Comparison of ENCODE assay signal across 10 cellular contexts in the genomic region with DNA sequence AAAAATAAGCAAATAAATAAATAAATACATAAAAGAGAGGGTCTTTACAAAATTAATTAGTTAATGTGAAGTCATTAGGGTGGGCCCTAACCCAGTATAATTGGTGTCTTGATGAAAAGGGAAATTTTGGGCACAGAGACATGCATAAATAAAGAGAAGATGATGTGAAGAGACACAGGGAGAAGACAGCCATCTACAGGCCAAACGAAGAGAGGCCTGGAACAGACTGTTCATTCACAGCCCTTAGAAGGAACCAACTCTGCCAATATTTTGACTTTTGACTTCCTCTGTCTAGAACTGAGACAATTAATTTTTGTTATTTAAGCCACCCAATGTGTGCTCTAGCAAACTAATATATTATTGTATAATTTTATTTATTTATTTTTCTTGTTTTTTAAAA. TPM values are rescaled to one million over a fixed set of nuclear protein-coding genes. Genes with fewer than 3 reads are reported as not detected.
A peak's percentile ranks its signal among the peaks of the same experiment; 100 is the strongest.
DNase-seq lines count a peak whose midpoint lies in the region; ATAC-seq, FAIRE-seq and TF ChIP-seq lines count a peak whose summit lies in the region.
"Had no signal": no experiment of that assay in that cellular context is flagged by ENCODE, and none has a peak within 500 bp of the region (broad histone marks: within the 10 kb centered on the region; RNA-seq: fewer than 3 reads in every experiment).

No MANE protein-coding gene starts in this region.

- TF ChIP-seq CTCF in GM10248 (IDR thresholded peaks at IDR 0.05; ENCODE audit: control extremely low read depth, extremely low read depth, low read depth, missing control alignments) = peak; percentile 33
- TF ChIP-seq CTCF in OCI-LY7 (conservative IDR thresholded peaks at IDR 0.05; ENCODE audit: low read length) = peak; percentile 66
- peak; percentile 42 for TF ChIP-seq CTCF in fibroblast of mammary gland (conservative IDR thresholded peaks at IDR 0.05; ENCODE audit: control insufficient read depth, insufficient read depth, low read depth, low read length)
- no peak for TF ChIP-seq CTCF in uterus (IDR thresholded peaks at IDR 0.05)
- peak in 1 of 2 donors; percentile 9 for TF ChIP-seq CTCF in suprapubic skin (IDR thresholded peaks at IDR 0.05)

- no peaks in the 10 kb centered on the region for H3K4me1 ChIP-seq in OCI-LY7 (ENCODE audit: insufficient read depth, low read length, poor library complexity, severe bottlenecking)
- no peaks in the 10 kb centered on the region for H3K4me1 ChIP-seq in aorta (ENCODE audit: control insufficient read depth in 1 of 2, insufficient read depth in 2 of 2, low read length in 2 of 2)
- no peaks in the 10 kb centered on the region for H3K4me1 ChIP-seq in uterus
- no peaks in the 10 kb centered on the region for H3K4me1 ChIP-seq in suprapubic skin

- intact Hi-C loops in OCI-LY7 (cut with micrococcal nuclease; ENCODE audit: unreplicated experiment) (no loop called here), aorta (cut with DNase I) (no loop called here), uterus (cut with DNase I; ENCODE audit: low total_unique reads) (no loop called here)

- FAIRE-seq in A204.1 (lab: Jason Lieb, UNC) = peak; percentile 30
- FAIRE-seq: GM12892 had no signal

- H3K79me2 ChIP-seq in OCI-LY7 (ENCODE audit: insufficient read depth, low read depth, low read length) = no peaks in the 10 kb centered on the region

- no peaks in the 10 kb centered on the region for H4K20me1 ChIP-seq in OCI-LY7 (ENCODE audit: insufficient read depth, low read length)

- CTCF ChIA-PET in GM10248 (lab: Yijun Ruan, JAX) = interaction anchor here (0.7 to 1.5 kb wide), 3 partner anchors 17 to 192 kb away, joined by 3 to 4 read pairs (median 3); no protein-coding TSS in a partner anchor
- CTCF ChIA-PET in OCI-LY7 (lab: Charles Lee; ENCODE audit: unreplicated experiment) = no interaction called here

- peak; percentile 24 for DNase-seq in GM10248 (ENCODE audit: extremely low spot score)
- peak; percentile 12 for DNase-seq in OCI-LY7 (ENCODE audit: low spot score)
- DNase-seq in fibroblast of mammary gland (ENCODE audit: low read depth) = peak; percentile 26
- DNase-seq in aorta = no peak
- DNase-seq in uterus = no peak
- DNase-seq in suprapubic skin (ENCODE audit: low spot score in 2 of 2) = no peak
- DNase-seq: nucleus accumbens had no signal

- H3K9me2 ChIP-seq in OCI-LY7 (ENCODE audit: insufficient read depth, low read length) = no peaks in the 10 kb centered on the region

- H3K36me3 ChIP-seq in OCI-LY7 (ENCODE audit: insufficient read depth, low read length) (no peaks in the 10 kb centered on the region), aorta (ENCODE audit: control insufficient read depth in 1 of 2, insufficient read depth in 2 of 2, low read length in 1 of 2) (no peaks in the 10 kb centered on the region), uterus (no peaks in the 10 kb centered on the region), suprapubic skin (no peaks in the 10 kb centered on the region)

- H3K4me3 ChIP-seq in OCI-LY7 (ENCODE audit: low read depth, low read length, poor library complexity, severe bottlenecking) (no peak overlapping the region), fibroblast of mammary gland (ENCODE audit: control insufficient read depth, low read depth, low read length) (no peak overlapping the region), aorta (ENCODE audit: low read length in 2 of 2) (no peak overlapping the region), uterus (no peak overlapping the region), suprapubic skin (no peak overlapping the region)

- H3K27me3 ChIP-seq in aorta (ENCODE audit: control insufficient read depth in 1 of 2, insufficient read depth in 2 of 2, low read length in 1 of 2) (peaks cover 0 to 2% of the 10 kb centered on the region in 2 donors), uterus (no peaks in the 10 kb centered on the region), suprapubic skin (peaks cover 9% of the 10 kb centered on the region)

- H3K4me2 ChIP-seq in OCI-LY7 (ENCODE audit: low read length) = no peak overlapping the region

- WGBS in aorta, 2 donors = 57 to 58% methylated on average over 1 of the region's 1 CpG
- 52% methylated on average over 1 of the region's 1 CpG for WGBS in suprapubic skin

- H2AFZ ChIP-seq in OCI-LY7 (ENCODE audit: low read length) = no peak overlapping the region

- TF ChIP-seq POLR2A in uterus (IDR thresholded peaks at IDR 0.05) = no peak
- no peak for TF ChIP-seq POLR2A in suprapubic skin (IDR thresholded peaks at IDR 0.05)

- H3K9me3 ChIP-seq in OCI-LY7 (ENCODE audit: low read length) (no peaks in the 10 kb centered on the region), aorta (ENCODE audit: control insufficient read depth, low read length) (no peaks in the 10 kb centered on the region), uterus (no peaks in the 10 kb centered on the region), suprapubic skin (no peaks in the 10 kb centered on the region)

- no peak for TF ChIP-seq EP300 in suprapubic skin (IDR thresholded peaks at IDR 0.05)

- BruUV-seq in OCI-LY7 (replicated peaks; lab: Mats Ljungman, UMichigan) = no TSS peak

- POLR2A ChIA-PET in GM10248 (lab: Yijun Ruan, JAX) (no interaction called here), OCI-LY7 (lab: Charles Lee) (no interaction called here)

- H3K27ac ChIP-seq in OCI-LY7 (ENCODE audit: low read depth, low read length, poor library complexity, severe bottlenecking) = no peak overlapping the region
- no peak overlapping the region for H3K27ac ChIP-seq in aorta (ENCODE audit: low read depth in 1 of 2, low read length in 2 of 2)
- H3K27ac ChIP-seq in uterus = no peak overlapping the region
- H3K27ac ChIP-seq in suprapubic skin = no peak overlapping the region

- ATAC-seq in GM21737 (IDR thresholded peaks at IDR 0.05; ENCODE audit: unreplicated experiment) (no peak), aorta (ENCODE audit: low FRiP score) (no peak)

RNA-seq across cellular contexts. Expression of gene SELENOK, which starts 29.6 kb away (rescaled TPM):
- 48.7 and 63.8 TPM in 2 replicates for total RNA-seq in OCI-LY7 (2014; rRNA removed; shearing (Covaris generic))
- 33.8 and 36.7 TPM in 2 replicates for total RNA-seq in OCI-LY7 (2022)
- 10 to 100 TPM; 44.0 to 62.3 TPM for total RNA-seq in aorta
- 100 to 1,000 TPM in 1 of 2 donors, 10 to 100 TPM in 1; 94.9 to 115 TPM for polyA plus RNA-seq in aorta
- total RNA-seq in uterus = 100 to 1,000 TPM in 1 of 4 donors, 10 to 100 TPM in 3; 15.3 to 132 (median 54.0) TPM
- 10 to 100 TPM; 36.5 to 48.1 (median 45.4) TPM for total RNA-seq in suprapubic skin

RNA-seq across cellular contexts. Expression of gene ACTR8, which starts 39.3 kb away (rescaled TPM):
- total RNA-seq in OCI-LY7 (2014; rRNA removed; shearing (Covaris generic)) = 30.5 and 39.6 TPM in 2 replicates
- total RNA-seq in OCI-LY7 (2022) (47.3 and 48.7 TPM in 2 replicates), aorta (10 to 100 TPM; 18.9 to 29.1 TPM), uterus (10 to 100 TPM; 23.2 to 56.8 (median 31.6) TPM), suprapubic skin (10 to 100 TPM; 15.0 to 21.3 (median 15.8) TPM)
- polyA plus RNA-seq in aorta = 10 to 100 TPM in 1 of 2 donors, 1 to 10 TPM in 1; 5.4 to 14.0 TPM

Comparison
In these comparisons a context has a peak if more than half of its experiments do, and no peak if none do; other contexts are left out.
1. DNase-seq: peak in GM10248 (single experiment), OCI-LY7 (single experiment) and fibroblast of mammary gland (single experiment); none in aorta (0 of 2), uterus (0 of 2) and suprapubic skin (0 of 2).
2. CTCF ChIP-seq: peak in GM10248 (single experiment), OCI-LY7 (single experiment) and fibroblast of mammary gland (single experiment); none in uterus (0 of 4).